ENCODE assay signal across 22 cellular contexts in the genomic region with DNA sequence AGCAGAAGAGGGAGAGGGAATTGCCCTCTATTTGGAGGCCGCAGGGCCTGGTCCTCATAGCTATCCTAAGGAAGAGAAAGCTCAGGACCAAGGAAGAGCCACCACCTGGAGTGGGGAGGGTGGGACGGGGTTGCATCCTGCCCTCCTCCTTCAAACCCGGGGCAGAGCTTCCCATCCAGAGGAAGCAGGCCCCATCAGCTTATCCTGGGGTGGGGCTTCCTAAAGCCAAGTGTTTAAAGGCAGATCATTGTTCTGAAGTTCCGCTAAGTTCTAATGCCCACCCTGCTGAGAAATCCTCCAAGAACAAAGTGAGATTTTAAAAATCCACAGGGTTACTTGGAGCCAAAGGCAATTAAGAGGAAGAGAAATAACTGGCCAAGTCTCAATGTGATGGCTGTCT.
"Had no signal": no experiment of that assay in that cellular context is flagged by ENCODE, and none has a peak within 500 bp of the region (broad histone marks: within the 10 kb centered on the region; RNA-seq: fewer than 3 reads in every experiment).

No MANE protein-coding gene starts in this region.

- H3K4me3 ChIP-seq: adrenal gland, colonic mucosa, hepatocyte, lower lobe of right lung had no signal

- ATAC-seq: activated T-cell treated with anti-CD3 and anti-CD28 coated beads, Interleukin-2, amount 50 U/mL, for 4 hours; lower lobe of right lung; naive thymus-derived CD8-positive, alpha-beta T cell; sciatic nerve; stimulated activated naive B cell treated with anti-CD40 and anti-IgM and Interleukin-4, amounts not matched to agents 10 μg/mL and 1 μg/mL and 100 μg/mL, for 72 hours; WTC11 had no signal

- H3K36me3 ChIP-seq: adrenal gland, colonic mucosa, lower lobe of right lung had no signal

- H3K27me3 Mint-ChIP-seq: activated naive CD8-positive, alpha-beta T cell; stimulated activated naive B cell treated with anti-CD40 and anti-IgM and Interleukin-4, amounts not matched to agents 10 μg/mL and 1 μg/mL and 100 μg/mL, for 72 hours had no signal

- H3K4me3 Mint-ChIP-seq: activated naive CD8-positive, alpha-beta T cell; activated T-cell treated with anti-CD3 and anti-CD28 coated beads, Interleukin-2, amount 50 U/mL, for 4 hours; central memory CD8-positive, alpha-beta T cell; endodermal cell; naive thymus-derived CD8-positive, alpha-beta T cell; stimulated activated naive B cell treated with anti-CD40 and anti-IgM and Interleukin-4, amounts not matched to agents 10 μg/mL and 1 μg/mL and 100 μg/mL, for 72 hours; T-helper 1 cell treated with Interleukin-12 subunit alpha and Interleukin-12 subunit beta and Interleukin-4 antibody, amounts not matched to agents 30 μg/mL and 1 μg/mL, for 36 hours; WTC11 had no signal

- H3K27ac Mint-ChIP-seq: activated naive CD8-positive, alpha-beta T cell; activated T-helper 2 cell treated with anti-CD3 and anti-CD28 coated beads, Interferon-gamma antibody, Interleukin-2, Interleukin-4, amounts not matched to agents 10 μg/mL and 5 μg/mL and 100 μg/mL, durations not matched to agents 14 hours and 24 hours and 36 hours; stimulated activated naive B cell treated with anti-CD40 and anti-IgM and Interleukin-4, amounts not matched to agents 10 μg/mL and 1 μg/mL and 100 μg/mL, for 72 hours; T-helper 1 cell treated with Interleukin-12 subunit alpha and Interleukin-12 subunit beta and Interleukin-4 antibody, amounts not matched to agents 30 μg/mL and 1 μg/mL, for 36 hours; WTC11 had no signal

- DNase-seq: activated CD4-positive, alpha-beta T cell treated with anti-CD3 and anti-CD28 coated beads, Interleukin-2, amount 50 U/mL, for 4 hours; activated CD8-positive, alpha-beta memory T cell treated with anti-CD3 and anti-CD28 coated beads, Interleukin-2, amount 50 U/mL, for 48 hours; activated naive CD4-positive, alpha-beta T cell; activated T-cell treated with anti-CD3 and anti-CD28 coated beads, Interleukin-2, amount 50 U/mL, for 4 hours; colonic mucosa; endodermal cell; foreskin fibroblast; kidney glomerular epithelial cell; lower lobe of right lung; naive thymus-derived CD8-positive, alpha-beta T cell; small intestine; stimulated activated CD4-positive, alpha-beta T cell treated with anti-CD3 and anti-CD28 coated beads, Interleukin-15, amount 100 ng/mL, for 24 hours; stimulated activated naive B cell treated with anti-CD40 and anti-IgM and Interleukin-4, amounts not matched to agents 10 μg/mL and 1 μg/mL and 100 μg/mL, for 72 hours; T1000 had no signal

- H3K27ac ChIP-seq: adrenal gland, colonic mucosa, hepatocyte had no signal

- H3K4me1 Mint-ChIP-seq: central memory CD8-positive, alpha-beta T cell; naive thymus-derived CD8-positive, alpha-beta T cell had no signal

- H3K4me1 ChIP-seq: adrenal gland, colonic mucosa, lower lobe of right lung had no signal

- H3K9me3 ChIP-seq: adrenal gland, colonic mucosa, lower lobe of right lung had no signal

- H3K27me3 ChIP-seq: adrenal gland, colonic mucosa, hepatocyte had no signal
